ENCODE assay signal across 6 cellular contexts in genomic region chr19:57738320-57738719, GRCh38. TPM values are rescaled to one million over a fixed set of nuclear protein-coding genes. Genes with fewer than 3 reads are reported as not detected.
DNase-seq lines count a peak whose midpoint lies in the region; ATAC-seq and TF ChIP-seq lines count a peak whose summit lies in the region.
"Not testable (repeated sequence)": the region's sequence is repeated elsewhere in the genome, so short reads cannot be mapped to it uniquely, and the experiment has no call there.

No MANE protein-coding gene starts in this region.

- H3K4me3 ChIP-seq in GM12864 (ENCODE audit: low read depth, low read length): not testable (repeated sequence)

- not testable (repeated sequence) for H3K27me3 Mint-ChIP-seq in T-helper 2 cell treated with Interferon-gamma antibody and Interleukin-4, amounts not matched to agents 5 μg/mL and 100 μg/mL, for 36 hours (ENCODE audit: low read depth); activated naive CD8-positive, alpha-beta T cell treated with anti-CD3 and anti-CD28 coated beads, Interleukin-2, amount 50 U/mL, for 24 hours

- TF ChIP-seq CTCF in GM12864 (IDR thresholded peaks at IDR 0.05; ENCODE audit: low read depth, low read length, missing control alignments): peak; percentile 38

- peaks cover 22% of the 10 kb centered on the region for H3K9me3 Mint-ChIP-seq in T-helper 2 cell treated with Interferon-gamma antibody and Interleukin-4, amounts not matched to agents 5 μg/mL and 100 μg/mL, for 36 hours
- not testable (repeated sequence) for H3K9me3 Mint-ChIP-seq in activated naive CD8-positive, alpha-beta T cell treated with anti-CD3 and anti-CD28 coated beads, Interleukin-2, amount 50 U/mL, for 24 hours

- H3K4me1 Mint-ChIP-seq in T-helper 2 cell treated with Interferon-gamma antibody and Interleukin-4, amounts not matched to agents 5 μg/mL and 100 μg/mL, for 36 hours (ENCODE audit: low read depth); activated naive CD8-positive, alpha-beta T cell treated with anti-CD3 and anti-CD28 coated beads, Interleukin-2, amount 50 U/mL, for 24 hours: not testable (repeated sequence)

- DNase-seq in GM12864 (ENCODE audit: low read depth): not testable (repeated sequence)
- peak; percentile 10 for DNase-seq in T-helper 2 cell treated with Interferon-gamma antibody and Interleukin-4, amounts not matched to agents 5 μg/mL and 100 μg/mL, for 36 hours (ENCODE audit: low spot score)
- DNase-seq in activated naive CD8-positive, alpha-beta T cell treated with anti-CD3 and anti-CD28 coated beads, Interleukin-2, amount 50 U/mL, for 24 hours: peak; percentile 41
- DNase-seq in foreskin melanocyte: peak; percentile 34
- peak; percentile 29 for DNase-seq in myocyte (ENCODE audit: low read depth)
- DNase-seq in substantia nigra (lab: John Stamatoyannopoulos, UW): peak in 28 of 49 donors; percentile 0 to 42 (median 14)

- not testable (repeated sequence) for H3K27ac ChIP-seq in substantia nigra (ENCODE audit: low read depth, low read length, poor library complexity, severe bottlenecking)

- not testable (repeated sequence) for ATAC-seq in activated naive CD8-positive, alpha-beta T cell treated with anti-CD3 and anti-CD28 coated beads, Interleukin-2, amount 50 U/mL, for 24 hours

- H3K4me3 Mint-ChIP-seq in T-helper 2 cell treated with Interferon-gamma antibody and Interleukin-4, amounts not matched to agents 5 μg/mL and 100 μg/mL, for 36 hours; activated naive CD8-positive, alpha-beta T cell treated with anti-CD3 and anti-CD28 coated beads, Interleukin-2, amount 50 U/mL, for 24 hours: not testable (repeated sequence)

- not testable (repeated sequence) for H3K36me3 Mint-ChIP-seq in T-helper 2 cell treated with Interferon-gamma antibody and Interleukin-4, amounts not matched to agents 5 μg/mL and 100 μg/mL, for 36 hours (ENCODE audit: low read depth); activated naive CD8-positive, alpha-beta T cell treated with anti-CD3 and anti-CD28 coated beads, Interleukin-2, amount 50 U/mL, for 24 hours (ENCODE audit: low read depth)

- H3K27ac Mint-ChIP-seq in T-helper 2 cell treated with Interferon-gamma antibody and Interleukin-4, amounts not matched to agents 5 μg/mL and 100 μg/mL, for 36 hours; activated naive CD8-positive, alpha-beta T cell treated with anti-CD3 and anti-CD28 coated beads, Interleukin-2, amount 50 U/mL, for 24 hours: not testable (repeated sequence)

RNA-seq across cellular contexts. Expression of gene ZNF776, which starts 8.3 kb away (rescaled TPM):
- 15.0 and 15.4 TPM in 2 replicates for total RNA-seq in myocyte
- polyA plus RNA-seq in myocyte (2012): 7.1 TPM

RNA-seq across cellular contexts. Expression of gene ZNF671, which starts 10.9 kb away (rescaled TPM):
- total RNA-seq in myocyte: 4.3 and 7.0 TPM in 2 replicates
- 5.1 TPM for polyA plus RNA-seq in myocyte (2012)

RNA-seq across cellular contexts. Expression of gene ZNF154, which starts 29.3 kb away (rescaled TPM):
- 1.4 and 2.0 TPM in 2 replicates for total RNA-seq in myocyte
- polyA plus RNA-seq in myocyte (2012): 2.5 TPM

RNA-seq across cellular contexts. Expression of gene ZNF586, which starts 31.2 kb away (rescaled TPM):
- 18.8 and 20.5 TPM in 2 replicates for total RNA-seq in myocyte
- 5.5 TPM for polyA plus RNA-seq in myocyte (2012)

RNA-seq across cellular contexts. Expression of gene ZNF551, which starts 56.5 kb away (rescaled TPM):
- total RNA-seq in myocyte: 4.4 and 5.7 TPM in 2 replicates
- 1.6 TPM for polyA plus RNA-seq in myocyte (2012)
